8 cellular contexts compared by ENCODE assay signal in genomic region chr10:5629789-5630436, GRCh38. TPM values are rescaled to one million over a fixed set of nuclear protein-coding genes. Genes with fewer than 3 reads are reported as not detected.
DNase-seq lines count a peak whose midpoint lies in the region; ATAC-seq and TF ChIP-seq lines count a peak whose summit lies in the region.

No MANE protein-coding gene starts in this region.

- no peak overlapping the region for H3K4me3 ChIP-seq in RWPE2 (ENCODE audit: severe bottlenecking)
- no peak overlapping the region for H3K4me3 ChIP-seq in trophoblast cell (ENCODE audit: low read depth, low read length)

- no peaks in the 10 kb centered on the region for H3K4me1 ChIP-seq in RWPE2 (ENCODE audit: insufficient read depth, poor library complexity, severe bottlenecking)
- peaks cover 0 to 2% of the 10 kb centered on the region in 2 experiments for H3K4me1 ChIP-seq in trophoblast cell (ENCODE audit: control insufficient read depth in 1 of 2, insufficient read depth in 2 of 2, low read length in 2 of 2)

- H2AFZ ChIP-seq in trophoblast cell (ENCODE audit: insufficient read depth, low read length, poor library complexity), result no peak overlapping the region

- no peak overlapping the region for H4K12ac ChIP-seq in trophoblast cell (ENCODE audit: low read depth, low read length)

- H2BK5ac ChIP-seq in trophoblast cell (ENCODE audit: low read depth, low read length, poor library complexity), result no peak overlapping the region

- H3K27ac ChIP-seq in RWPE2 (ENCODE audit: poor library complexity, severe bottlenecking) (no peak overlapping the region), trophoblast cell (ENCODE audit: low read depth, low read length) (no peak overlapping the region)

- H3K4me2 ChIP-seq in trophoblast cell (ENCODE audit: low read length), result no peak overlapping the region

- H3K36me3 ChIP-seq in RWPE2 (ENCODE audit: low read depth) (no peaks in the 10 kb centered on the region), trophoblast cell (ENCODE audit: control insufficient read depth in 1 of 2, insufficient read depth in 2 of 2, low read length in 2 of 2) (no peaks in the 10 kb centered on the region)

- H4K91ac ChIP-seq in trophoblast cell (ENCODE audit: low read depth, low read length), result no peak overlapping the region

- no peaks in the 10 kb centered on the region for H3K79me2 ChIP-seq in trophoblast cell (ENCODE audit: control insufficient read depth, insufficient read depth, low read length, poor library complexity)

- no peak overlapping the region for H4K8ac ChIP-seq in trophoblast cell (ENCODE audit: low read depth, low read length)

- no CpG with 5 or more reads among the region's 14 CpGs for whole genome bisulfite sequencing in trophoblast cell (ENCODE audit: extremely low coverage, insufficient coverage, insufficient read length)

- no peak overlapping the region for H3K9ac ChIP-seq in trophoblast cell (ENCODE audit: low read length)

- H2AK5ac ChIP-seq in trophoblast cell (ENCODE audit: low read length), result no peak overlapping the region

- H2BK120ac ChIP-seq in trophoblast cell (ENCODE audit: insufficient read depth, low read length, poor library complexity), result no peak overlapping the region

- no peak overlapping the region for H3K4ac ChIP-seq in trophoblast cell (ENCODE audit: low read depth, low read length)

- H3K27me3 ChIP-seq in RWPE2 (ENCODE audit: insufficient read depth, poor library complexity, severe bottlenecking) (no peaks in the 10 kb centered on the region), trophoblast cell (ENCODE audit: insufficient read depth, low read length) (no peaks in the 10 kb centered on the region)

- DNase-seq in DMS114 treated with DMSO at 0.1 percent for 48 hours (lab: John Stamatoyannopoulos, UW; ENCODE audit: unreplicated experiment) (peak; percentile 41), HT1080 (ENCODE audit: low read depth) (peak; percentile 61), RWPE2 (ENCODE audit: low spot score) (no peak), globus pallidus (ENCODE audit: low spot score) (peak; percentile 55), trophoblast cell (peak; percentile 76 to 95), ureter (ENCODE audit: low spot score) (peak; percentile 82)
- peak; percentile 71 for DNase-seq in activated gamma-delta T cell treated with anti-CD3 and anti-CD28 coated beads, Interleukin-2, amount 50 U/mL, for 16 hours (ENCODE audit: low read depth)

- no peak overlapping the region for H3K18ac ChIP-seq in trophoblast cell (ENCODE audit: low read length)

- no peak overlapping the region for H3K23ac ChIP-seq in trophoblast cell (ENCODE audit: low read length)

- peaks cover 5% of the 10 kb centered on the region for H3K79me1 ChIP-seq in trophoblast cell (ENCODE audit: low read length)

- no peak overlapping the region for H3K14ac ChIP-seq in trophoblast cell (ENCODE audit: low read length)

- peak; percentile 90 for TF ChIP-seq CTCF in RWPE2 (IDR thresholded peaks at IDR 0.05; ENCODE audit: poor library complexity, severe bottlenecking)

- no peak overlapping the region for H2BK12ac ChIP-seq in trophoblast cell (ENCODE audit: low read length)

- ATAC-seq in GM21381 (IDR thresholded peaks at IDR 0.05; ENCODE audit: unreplicated experiment) (peak; percentile 83), RWPE2 (ENCODE audit: low read depth) (peak; percentile 82)

- H3K9me3 ChIP-seq in RWPE2 (ENCODE audit: severe bottlenecking), result no peaks in the 10 kb centered on the region
- H3K9me3 ChIP-seq in trophoblast cell (ENCODE audit: insufficient read depth, low read depth, low read length), result no peaks in the 10 kb centered on the region

RNA-seq across cellular contexts. Expression of gene ASB13, which starts 36.5 kb away (rescaled TPM):
- 17.4 and 19.4 TPM in 2 replicates for total RNA-seq in HT1080 (2014; rRNA removed; shearing (Covaris generic))
- 12.0 and 13.1 TPM in 2 replicates for polyA plus RNA-seq in HT1080 (2015; cell fraction: cytosol; rRNA removed)
- polyA plus RNA-seq in HT1080 (2015; cell fraction: nucleus; rRNA removed), result 6.6 and 6.9 TPM in 2 replicates
- polyA plus RNA-seq in trophoblast cell (2013), result 3.3 and 3.7 TPM in 2 replicates
- total RNA-seq in ureter, result 33.8 TPM

RNA-seq across cellular contexts. Expression of gene TASOR2, which starts 54.7 kb away (rescaled TPM):
- total RNA-seq in HT1080 (2014; rRNA removed; shearing (Covaris generic)), result 72.6 and 74.4 TPM in 2 replicates
- polyA plus RNA-seq in HT1080 (2015; cell fraction: cytosol; rRNA removed), result 18.7 and 24.0 TPM in 2 replicates
- 82.1 and 112 TPM in 2 replicates for polyA plus RNA-seq in HT1080 (2015; cell fraction: nucleus; rRNA removed)
- 28.3 and 29.3 TPM in 2 replicates for polyA plus RNA-seq in trophoblast cell (2013)
- 99.2 TPM for total RNA-seq in ureter
